33 cellular contexts compared by ENCODE assay signal in genomic region chr20:57828696-57829095, GRCh38.
"Had no signal": no experiment of that assay in that cellular context is flagged by ENCODE, and none has a peak within 500 bp of the region (broad histone marks: within the 10 kb centered on the region; RNA-seq: fewer than 3 reads in every experiment).

No MANE protein-coding gene starts in this region.

- DNase-seq: activated B cell treated with CpG ODN at 0.5 μM for 24 hours; activated CD4-positive, alpha-beta memory T cell treated with anti-CD3 and anti-CD28 coated beads, Interleukin-2, amount 10 ng/mL, durations not matched to agents 7 days and 5 days; activated CD4-positive, alpha-beta T cell treated with anti-CD3 and anti-CD28 coated beads for 1 hour; activated CD4-positive, alpha-beta T cell treated with anti-CD3 and anti-CD28 coated beads for 36 hours; activated CD4-positive, alpha-beta T cell treated with anti-CD3 and anti-CD28 coated beads for 48 hours; activated CD4-positive, alpha-beta T cell treated with anti-CD3 and anti-CD28 coated beads, Interleukin-2, amount 10 ng/mL, durations not matched to agents 7 days and 5 days; activated CD4-positive, alpha-beta T cell treated with anti-CD3 and anti-CD28 coated beads, Interleukin-2, amount 50 U/mL, for 48 hours; activated CD8-positive, alpha-beta memory T cell treated with anti-CD3 and anti-CD28 coated beads for 24 hours; activated CD8-positive, alpha-beta memory T cell treated with anti-CD3 and anti-CD28 coated beads, Interleukin-2, amount 10 ng/mL, durations not matched to agents 7 days and 5 days; activated CD8-positive, alpha-beta memory T cell treated with anti-CD3 and anti-CD28 coated beads, Interleukin-2, amount 50 U/mL, for 48 hours; activated CD8-positive, alpha-beta T cell treated with anti-CD3 and anti-CD28 coated beads, Interleukin-2, amount 10 ng/mL, durations not matched to agents 7 days and 5 days; activated effector memory CD4-positive, alpha-beta T cell treated with Interleukin-2 at 50 U/mL for 16 hours; activated gamma-delta T cell; activated naive CD4-positive, alpha-beta T cell treated with anti-CD3 and anti-CD28 coated beads, Interleukin-2, amount 10 ng/mL, durations not matched to agents 7 days and 5 days; activated naive CD4-positive, alpha-beta T cell treated with Interleukin-2 at 50 U/mL for 16 hours; activated naive CD8-positive, alpha-beta T cell treated with anti-CD3 and anti-CD28 coated beads, Interleukin-2, amount 10 ng/mL, durations not matched to agents 7 days and 5 days; activated naive CD8-positive, alpha-beta T cell treated with anti-CD3 and anti-CD28 coated beads, Interleukin-2, amount 50 U/mL, for 24 hours; activated T-cell treated with anti-CD3 and anti-CD28 coated beads, Interleukin-2, amount 50 U/mL, for 24 hours; activated T-cell treated with anti-CD3 and anti-CD28 coated beads, Interleukin-2, amount 50 U/mL, for 48 hours; aorta; body of pancreas; brain microvascular endothelial cell; central memory CD4-positive, alpha-beta T cell; T-helper 1 cell; T-helper 2 cell; T-helper 9 cell had no signal

- H3K27me3 Mint-ChIP-seq: activated B cell treated with CpG ODN at 0.5 μM for 24 hours; activated CD4-positive, alpha-beta memory T cell treated with anti-CD3 and anti-CD28 coated beads, Interleukin-2, amount 10 ng/mL, durations not matched to agents 7 days and 5 days; activated CD4-positive, alpha-beta T cell treated with anti-CD3 and anti-CD28 coated beads, Interleukin-2, amount 10 ng/mL, durations not matched to agents 7 days and 5 days; activated naive CD4-positive, alpha-beta T cell treated with anti-CD3 and anti-CD28 coated beads, Interleukin-2, amount 10 ng/mL, durations not matched to agents 7 days and 5 days; activated naive CD4-positive, alpha-beta T cell treated with anti-CD3 and anti-CD28 coated beads, Interleukin-2, amount 50 U/mL, for 24 hours; activated naive CD8-positive, alpha-beta T cell; activated naive CD8-positive, alpha-beta T cell treated with anti-CD3 and anti-CD28 coated beads, Interleukin-2, amount 10 ng/mL, durations not matched to agents 7 days and 5 days; activated T-cell treated with anti-CD3 and anti-CD28 coated beads, Interleukin-2, amount 50 U/mL, for 24 hours had no signal

- H3K4me1 ChIP-seq: body of pancreas, breast epithelium had no signal

- H3K4me3 Mint-ChIP-seq: activated B cell treated with CpG ODN at 0.5 μM for 24 hours; activated CD4-positive, alpha-beta memory T cell treated with anti-CD3 and anti-CD28 coated beads, Interleukin-2, amount 10 ng/mL, durations not matched to agents 7 days and 5 days; activated CD4-positive, alpha-beta T cell treated with anti-CD3 and anti-CD28 coated beads for 36 hours; activated CD4-positive, alpha-beta T cell treated with anti-CD3 and anti-CD28 coated beads, Interleukin-2, amount 10 ng/mL, durations not matched to agents 7 days and 5 days; activated CD8-positive, alpha-beta memory T cell treated with anti-CD3 and anti-CD28 coated beads, Interleukin-2, amount 10 ng/mL, durations not matched to agents 7 days and 5 days; activated CD8-positive, alpha-beta T cell treated with anti-CD3 and anti-CD28 coated beads, Interleukin-2, amount 10 ng/mL, durations not matched to agents 7 days and 5 days; activated naive CD4-positive, alpha-beta T cell treated with anti-CD3 and anti-CD28 coated beads, Interleukin-2, amount 10 ng/mL, durations not matched to agents 7 days and 5 days; activated naive CD4-positive, alpha-beta T cell treated with anti-CD3 and anti-CD28 coated beads, Interleukin-2, amount 50 U/mL, for 24 hours; activated naive CD8-positive, alpha-beta T cell; activated naive CD8-positive, alpha-beta T cell treated with anti-CD3 and anti-CD28 coated beads, Interleukin-2, amount 10 ng/mL, durations not matched to agents 7 days and 5 days; activated naive CD8-positive, alpha-beta T cell treated with anti-CD3 and anti-CD28 coated beads, Interleukin-2, amount 50 U/mL, for 24 hours; activated T-cell treated with anti-CD3 and anti-CD28 coated beads, Interleukin-2, amount 50 U/mL, for 24 hours; T-helper 1 cell treated with Interleukin-12 subunit alpha and Interleukin-12 subunit beta and Interleukin-4 antibody, amounts not matched to agents 30 μg/mL and 1 μg/mL, for 36 hours; T-helper 2 cell treated with Interferon-gamma antibody and Interleukin-4, amounts not matched to agents 5 μg/mL and 100 μg/mL, for 36 hours had no signal

- H3K27ac Mint-ChIP-seq: activated B cell treated with CpG ODN at 0.5 μM for 24 hours; activated CD4-positive, alpha-beta memory T cell treated with anti-CD3 and anti-CD28 coated beads, Interleukin-2, amount 10 ng/mL, durations not matched to agents 7 days and 5 days; activated CD4-positive, alpha-beta T cell treated with anti-CD3 and anti-CD28 coated beads for 36 hours; activated CD4-positive, alpha-beta T cell treated with anti-CD3 and anti-CD28 coated beads, Interleukin-2, amount 10 ng/mL, durations not matched to agents 7 days and 5 days; activated CD8-positive, alpha-beta memory T cell treated with anti-CD3 and anti-CD28 coated beads, Interleukin-2, amount 10 ng/mL, durations not matched to agents 7 days and 5 days; activated CD8-positive, alpha-beta T cell treated with anti-CD3 and anti-CD28 coated beads, Interleukin-2, amount 10 ng/mL, durations not matched to agents 7 days and 5 days; activated naive CD4-positive, alpha-beta T cell treated with anti-CD3 and anti-CD28 coated beads, Interleukin-2, amount 10 ng/mL, durations not matched to agents 7 days and 5 days; activated naive CD4-positive, alpha-beta T cell treated with anti-CD3 and anti-CD28 coated beads, Interleukin-2, amount 50 U/mL, for 24 hours; activated naive CD8-positive, alpha-beta T cell; activated naive CD8-positive, alpha-beta T cell treated with anti-CD3 and anti-CD28 coated beads, Interleukin-2, amount 10 ng/mL, durations not matched to agents 7 days and 5 days; activated naive CD8-positive, alpha-beta T cell treated with anti-CD3 and anti-CD28 coated beads, Interleukin-2, amount 50 U/mL, for 24 hours; activated T-cell treated with anti-CD3 and anti-CD28 coated beads, Interleukin-2, amount 50 U/mL, for 24 hours; activated T-helper 2 cell treated with anti-CD3 and anti-CD28 coated beads, Interferon-gamma antibody, Interleukin-2, Interleukin-4, amounts not matched to agents 10 μg/mL and 5 μg/mL and 100 μg/mL, durations not matched to agents 14 hours and 24 hours and 36 hours; T-helper 1 cell treated with Interleukin-12 subunit alpha and Interleukin-12 subunit beta and Interleukin-4 antibody, amounts not matched to agents 30 μg/mL and 1 μg/mL, for 36 hours; T-helper 2 cell treated with Interferon-gamma antibody and Interleukin-4, amounts not matched to agents 5 μg/mL and 100 μg/mL, for 36 hours had no signal

- H3K4me1 Mint-ChIP-seq: activated B cell treated with CpG ODN at 0.5 μM for 24 hours; activated CD4-positive, alpha-beta memory T cell treated with anti-CD3 and anti-CD28 coated beads, Interleukin-2, amount 10 ng/mL, durations not matched to agents 7 days and 5 days; activated CD4-positive, alpha-beta T cell treated with anti-CD3 and anti-CD28 coated beads for 36 hours; activated CD4-positive, alpha-beta T cell treated with anti-CD3 and anti-CD28 coated beads, Interleukin-2, amount 10 ng/mL, durations not matched to agents 7 days and 5 days; activated CD8-positive, alpha-beta memory T cell treated with anti-CD3 and anti-CD28 coated beads, Interleukin-2, amount 10 ng/mL, durations not matched to agents 7 days and 5 days; activated naive CD4-positive, alpha-beta T cell treated with anti-CD3 and anti-CD28 coated beads, Interleukin-2, amount 10 ng/mL, durations not matched to agents 7 days and 5 days; activated naive CD4-positive, alpha-beta T cell treated with anti-CD3 and anti-CD28 coated beads, Interleukin-2, amount 50 U/mL, for 24 hours; activated naive CD8-positive, alpha-beta T cell treated with anti-CD3 and anti-CD28 coated beads, Interleukin-2, amount 10 ng/mL, durations not matched to agents 7 days and 5 days; activated naive CD8-positive, alpha-beta T cell treated with anti-CD3 and anti-CD28 coated beads, Interleukin-2, amount 50 U/mL, for 24 hours had no signal

- H3K9me3 ChIP-seq: body of pancreas, breast epithelium had no signal

- H3K9me3 Mint-ChIP-seq: activated B cell treated with CpG ODN at 0.5 μM for 24 hours; activated CD4-positive, alpha-beta memory T cell treated with anti-CD3 and anti-CD28 coated beads, Interleukin-2, amount 10 ng/mL, durations not matched to agents 7 days and 5 days; activated CD4-positive, alpha-beta T cell treated with anti-CD3 and anti-CD28 coated beads, Interleukin-2, amount 10 ng/mL, durations not matched to agents 7 days and 5 days; activated naive CD4-positive, alpha-beta T cell treated with anti-CD3 and anti-CD28 coated beads, Interleukin-2, amount 10 ng/mL, durations not matched to agents 7 days and 5 days; activated naive CD4-positive, alpha-beta T cell treated with anti-CD3 and anti-CD28 coated beads, Interleukin-2, amount 50 U/mL, for 24 hours; activated naive CD8-positive, alpha-beta T cell treated with anti-CD3 and anti-CD28 coated beads, Interleukin-2, amount 10 ng/mL, durations not matched to agents 7 days and 5 days; activated naive CD8-positive, alpha-beta T cell treated with anti-CD3 and anti-CD28 coated beads, Interleukin-2, amount 50 U/mL, for 24 hours; activated T-cell treated with anti-CD3 and anti-CD28 coated beads, Interleukin-2, amount 50 U/mL, for 24 hours; activated T-helper 2 cell treated with anti-CD3 and anti-CD28 coated beads, Interferon-gamma antibody, Interleukin-2, Interleukin-4, amounts not matched to agents 10 μg/mL and 5 μg/mL and 100 μg/mL, durations not matched to agents 14 hours and 24 hours and 36 hours; T-helper 1 cell treated with Interleukin-12 subunit alpha and Interleukin-12 subunit beta and Interleukin-4 antibody, amounts not matched to agents 30 μg/mL and 1 μg/mL, for 36 hours; T-helper 2 cell treated with Interferon-gamma antibody and Interleukin-4, amounts not matched to agents 5 μg/mL and 100 μg/mL, for 36 hours had no signal

- H3K4me3 ChIP-seq: body of pancreas, breast epithelium had no signal

- H3K27ac ChIP-seq: body of pancreas, brain microvascular endothelial cell, breast epithelium, VCaP had no signal

- H3K36me3 Mint-ChIP-seq: activated CD8-positive, alpha-beta memory T cell treated with anti-CD3 and anti-CD28 coated beads, Interleukin-2, amount 10 ng/mL, durations not matched to agents 7 days and 5 days; activated naive CD4-positive, alpha-beta T cell treated with anti-CD3 and anti-CD28 coated beads, Interleukin-2, amount 10 ng/mL, durations not matched to agents 7 days and 5 days; activated naive CD4-positive, alpha-beta T cell treated with anti-CD3 and anti-CD28 coated beads, Interleukin-2, amount 50 U/mL, for 24 hours; activated naive CD8-positive, alpha-beta T cell; activated naive CD8-positive, alpha-beta T cell treated with anti-CD3 and anti-CD28 coated beads, Interleukin-2, amount 10 ng/mL, durations not matched to agents 7 days and 5 days had no signal

- ATAC-seq: activated CD4-positive, alpha-beta T cell treated with anti-CD3 and anti-CD28 coated beads for 36 hours; activated CD8-positive, alpha-beta memory T cell treated with anti-CD3 and anti-CD28 coated beads, Interleukin-2, amount 10 ng/mL, durations not matched to agents 7 days and 5 days; activated CD8-positive, alpha-beta T cell treated with anti-CD3 and anti-CD28 coated beads, Interleukin-2, amount 10 ng/mL, durations not matched to agents 7 days and 5 days; activated naive CD8-positive, alpha-beta T cell treated with anti-CD3 and anti-CD28 coated beads, Interleukin-2, amount 50 U/mL, for 24 hours; body of pancreas had no signal

- H3K36me3 ChIP-seq: brain microvascular endothelial cell, breast epithelium had no signal

- H3K27me3 ChIP-seq: body of pancreas, brain microvascular endothelial cell, breast epithelium had no signal
